Comparison of ENCODE assay signal across 24 cellular contexts in the genomic region with DNA sequence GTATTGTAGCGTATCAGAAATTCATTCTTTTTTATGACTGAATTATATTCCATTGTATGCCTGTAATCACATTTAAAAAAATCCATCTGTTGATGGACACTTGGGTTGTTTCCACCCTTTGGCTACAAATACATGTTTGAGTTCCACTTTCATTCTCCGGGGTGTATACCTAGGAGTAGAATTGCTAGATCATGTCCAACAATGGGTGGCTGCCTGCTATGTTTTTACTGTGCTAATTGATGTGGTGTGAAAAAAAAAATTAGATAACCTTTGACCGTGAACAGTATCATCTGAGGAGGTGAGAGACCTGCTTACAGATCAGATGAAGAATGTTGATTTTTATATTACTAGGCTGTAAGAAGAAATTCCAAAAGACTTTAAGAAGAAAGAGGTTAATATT.
"Had no signal": no experiment of that assay in that cellular context is flagged by ENCODE, and none has a peak within 500 bp of the region (broad histone marks: within the 10 kb centered on the region; RNA-seq: fewer than 3 reads in every experiment).

No MANE protein-coding gene starts in this region.

- H3K4me3 ChIP-seq: colonic mucosa, left ventricle myocardium inferior, lower lobe of right lung, pancreas, suprapubic skin, thyroid gland, upper lobe of left lung, uterus had no signal

- DNase-seq: colonic mucosa; dermis blood vessel endothelial cell; endodermal cell; erythroblast; foreskin keratinocyte; immature natural killer cell; left ventricle myocardium inferior; lower lobe of right lung; midbrain; naive B cell; occipital lobe; pancreas; right cardiac atrium; small intestine; stimulated activated CD4-positive, alpha-beta T cell treated with anti-CD3 and anti-CD28 coated beads, Interleukin-12 subunit alpha, Interleukin-12 subunit beta, amount 100 ng/mL, for 4 hours; stimulated activated CD4-positive, alpha-beta T cell treated with anti-CD3 and anti-CD28 coated beads, Interleukin-2, amount 100 ng/mL, for 48 hours; stimulated activated naive CD8-positive, alpha-beta T cell treated with anti-CD3 and anti-CD28 coated beads, Interleukin-15, Interleukin-2, amounts not matched to agents 100 U/mL and 50 U/mL, for 24 hours; thyroid gland; upper lobe of left lung; uterus had no signal

- H3K9me3 ChIP-seq: colonic mucosa, left ventricle myocardium inferior, lower lobe of right lung, pancreas, suprapubic skin, thyroid gland, upper lobe of left lung, uterus had no signal

- H3K4me1 ChIP-seq: colonic mucosa, foreskin keratinocyte, suprapubic skin, uterus had no signal

- ATAC-seq: foreskin keratinocyte; right cardiac atrium; stimulated activated naive CD8-positive, alpha-beta T cell treated with anti-CD3 and anti-CD28 coated beads, Interleukin-15, Interleukin-2, amounts not matched to agents 100 U/mL and 50 U/mL, for 24 hours had no signal

- H3K36me3 ChIP-seq: colonic mucosa, pancreas, thyroid gland, uterus had no signal

- H3K9me3 Mint-ChIP-seq: endodermal cell, immature natural killer cell, memory B cell had no signal

- H3K27me3 Mint-ChIP-seq: memory B cell, naive B cell, progenitor cell of endocrine pancreas had no signal

- H3K4me3 Mint-ChIP-seq: endodermal cell, immature natural killer cell, memory B cell, naive B cell, neural crest cell had no signal

- H3K27ac ChIP-seq: colonic mucosa, foreskin keratinocyte, left ventricle myocardium inferior, lower lobe of right lung, pancreas, suprapubic skin, uterus had no signal

- H3K27me3 ChIP-seq: colonic mucosa, foreskin keratinocyte, pancreas, suprapubic skin, thyroid gland, upper lobe of left lung, uterus had no signal

- H3K27ac Mint-ChIP-seq: endodermal cell, memory B cell, progenitor cell of endocrine pancreas had no signal
